Comparison of ENCODE assay signal across 8 cellular contexts in the genomic region with DNA sequence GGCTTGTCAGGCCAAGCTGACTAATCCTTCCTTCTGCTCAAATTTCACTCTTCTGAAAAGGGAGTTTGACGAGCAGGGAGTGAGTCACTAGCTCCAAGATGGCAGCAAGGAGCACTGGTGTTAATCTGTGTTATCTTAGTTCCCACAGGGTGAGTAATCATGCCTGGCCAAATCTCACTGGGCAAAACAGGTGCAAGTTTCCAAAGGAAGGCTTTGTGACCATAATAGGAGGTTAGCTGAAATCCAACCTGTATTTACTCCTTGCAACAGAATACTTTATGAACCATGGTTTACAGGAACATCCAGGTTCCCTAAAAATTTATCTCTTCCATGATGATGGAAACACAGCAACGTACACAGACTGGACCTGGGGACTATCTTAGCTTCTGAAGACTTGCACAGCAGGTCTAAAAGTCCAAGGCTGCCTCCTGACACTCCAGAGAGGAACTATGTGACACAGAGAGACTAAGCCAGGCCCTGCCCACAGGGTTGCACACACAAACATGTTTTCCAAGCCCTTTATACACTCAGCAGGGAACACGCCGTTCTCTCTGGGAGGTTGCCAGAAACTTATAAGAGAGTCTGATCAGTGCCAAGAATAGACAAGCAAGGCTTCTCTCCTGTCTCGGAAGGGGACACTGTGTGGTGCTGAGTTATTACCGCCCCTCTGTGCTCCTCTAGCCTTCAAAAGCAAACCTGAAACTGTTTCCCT. TPM values are rescaled to one million over a fixed set of nuclear protein-coding genes. Genes with fewer than 3 reads are reported as not detected.
DNase-seq lines count a peak whose midpoint lies in the region; ATAC-seq and TF ChIP-seq lines count a peak whose summit lies in the region.

No MANE protein-coding gene starts in this region.

- H3K36me3 ChIP-seq in SK-N-MC (ENCODE audit: insufficient read depth, low read length) (no peaks in the 10 kb centered on the region), gastroesophageal sphincter (no peaks in the 10 kb centered on the region)

- TF ChIP-seq EP300 in gastroesophageal sphincter (IDR thresholded peaks at IDR 0.05), result peak; percentile 93

- H3K9me3 Mint-ChIP-seq in osteocyte (ENCODE audit: unreplicated experiment), result no peaks in the 10 kb centered on the region
- H3K9me3 Mint-ChIP-seq in activated CD4-positive, alpha-beta T cell treated with anti-CD3 and anti-CD28 coated beads, Interleukin-2, amount 10 ng/mL, durations not matched to agents 7 days and 5 days, result no peaks in the 10 kb centered on the region

- H3K27ac ChIP-seq in SK-N-MC (no peak overlapping the region), gastroesophageal sphincter (peak overlapping the region; percentile 88 to 100 (median 90))

- POLR2A ChIA-PET in activated CD4-positive, alpha-beta T cell treated with anti-CD3 and anti-CD28 coated beads, Interleukin-2, amount 10 ng/mL, durations not matched to agents 7 days and 5 days (lab: Charles Lee), result no interaction called here

- WGBS in gastroesophageal sphincter (ENCODE audit: low coverage in 1 of 2), 2 donors, result 4 to 6% methylated on average over 3 to 5 of the region's 6 CpGs

- peak; percentile 89 for DNase-seq in HPDE6-E6E7 (ENCODE audit: extremely low spot score)
- DNase-seq in SK-N-MC (ENCODE audit: low read depth, low spot score), result peak; percentile 35
- no peak for DNase-seq in osteocyte (ENCODE audit: extremely low spot score, unreplicated experiment)
- DNase-seq in Kasumi-1 (lab: John Stamatoyannopoulos, UW), result no peak
- no peak for DNase-seq in activated CD4-positive, alpha-beta T cell treated with anti-CD3 and anti-CD28 coated beads, Interleukin-2, amount 10 ng/mL, durations not matched to agents 7 days and 5 days
- no peak for DNase-seq in ecto neural progenitor cell (ENCODE audit: low spot score)

- TF ChIP-seq POLR2A in gastroesophageal sphincter (IDR thresholded peaks at IDR 0.05), result peak; percentile 29 to 39

- H3K9ac ChIP-seq in SK-N-MC (ENCODE audit: insufficient read length), result no peak overlapping the region

- no peaks in the 10 kb centered on the region for H3K36me3 Mint-ChIP-seq in osteocyte (ENCODE audit: unreplicated experiment)
- H3K36me3 Mint-ChIP-seq in activated CD4-positive, alpha-beta T cell treated with anti-CD3 and anti-CD28 coated beads, Interleukin-2, amount 10 ng/mL, durations not matched to agents 7 days and 5 days (ENCODE audit: low read depth), result no peaks in the 10 kb centered on the region

- H3K27ac Mint-ChIP-seq in osteocyte (ENCODE audit: unreplicated experiment), result peak overlapping the region; percentile 24
- H3K27ac Mint-ChIP-seq in activated CD4-positive, alpha-beta T cell treated with anti-CD3 and anti-CD28 coated beads, Interleukin-2, amount 10 ng/mL, durations not matched to agents 7 days and 5 days, result no peak overlapping the region

- peak; percentile 98 for ATAC-seq in gastroesophageal sphincter
- no peak for ATAC-seq in GM21423 (IDR thresholded peaks at IDR 0.05; ENCODE audit: unreplicated experiment)

- peaks cover 16% of the 10 kb centered on the region for H3K4me1 Mint-ChIP-seq in osteocyte (ENCODE audit: unreplicated experiment)
- H3K4me1 Mint-ChIP-seq in activated CD4-positive, alpha-beta T cell treated with anti-CD3 and anti-CD28 coated beads, Interleukin-2, amount 10 ng/mL, durations not matched to agents 7 days and 5 days, result no peaks in the 10 kb centered on the region

- H3K4me3 ChIP-seq in SK-N-MC (peak overlapping the region; percentile 47; the same call in 1 of the 2 replicates), gastroesophageal sphincter (peak overlapping the region in 1 of 2 donors; percentile 17)

- H3K9me3 ChIP-seq in SK-N-MC (ENCODE audit: low read depth, low read length), result no peaks in the 10 kb centered on the region
- H3K9me3 ChIP-seq in gastroesophageal sphincter, result no peaks in the 10 kb centered on the region

- H3K4me1 ChIP-seq in gastroesophageal sphincter, result peaks cover 37 to 69% (median 38%) of the 10 kb centered on the region in 3 donors

- TF ChIP-seq CTCF in gastroesophageal sphincter (IDR thresholded peaks at IDR 0.05), result peak in 2 of 4 experiments; percentile 9 to 10
- TF ChIP-seq CTCF in osteocyte (IDR thresholded peaks at IDR 0.05), result no peak

- no peaks in the 10 kb centered on the region for H3K27me3 ChIP-seq in gastroesophageal sphincter

- H3K27me3 Mint-ChIP-seq in osteocyte (ENCODE audit: unreplicated experiment), result peaks cover 12% of the 10 kb centered on the region
- peaks cover 5% of the 10 kb centered on the region for H3K27me3 Mint-ChIP-seq in activated CD4-positive, alpha-beta T cell treated with anti-CD3 and anti-CD28 coated beads, Interleukin-2, amount 10 ng/mL, durations not matched to agents 7 days and 5 days

- H3K4me3 Mint-ChIP-seq in osteocyte (ENCODE audit: unreplicated experiment), result no peak overlapping the region
- no peak overlapping the region for H3K4me3 Mint-ChIP-seq in activated CD4-positive, alpha-beta T cell treated with anti-CD3 and anti-CD28 coated beads, Interleukin-2, amount 10 ng/mL, durations not matched to agents 7 days and 5 days

- CTCF ChIA-PET in activated CD4-positive, alpha-beta T cell treated with anti-CD3 and anti-CD28 coated beads, Interleukin-2, amount 10 ng/mL, durations not matched to agents 7 days and 5 days (lab: Charles Lee), result interaction anchor here (0.7 kb wide), 1 partner anchor 104 kb away, joined by 3 read pairs; no protein-coding TSS in a partner anchor

RNA-seq across cellular contexts. Expression of gene PDK4, which starts 46.3 kb away (rescaled TPM):
- total RNA-seq in gastroesophageal sphincter, result 100 to 1,000 TPM; 208 to 842 (median 506) TPM
- 0.56 and 1.1 TPM in 2 replicates for total RNA-seq in osteocyte
- not detected for total RNA-seq in activated CD4-positive, alpha-beta T cell treated with anti-CD3 and anti-CD28 coated beads, Interleukin-2, amount 10 ng/mL, durations not matched to agents 7 days and 5 days

Comparison
In these comparisons a context has a peak if more than half of its experiments do, and no peak if none do; other contexts are left out.
1. DNase-seq: peak in HPDE6-E6E7 (single experiment) and SK-N-MC (single experiment); none in osteocyte (single experiment), Kasumi-1 (0 of 2), activated CD4-positive, alpha-beta T cell treated with anti-CD3 and anti-CD28 coated beads, Interleukin-2, amount 10 ng/mL, durations not matched to agents 7 days and 5 days (single experiment) and ecto neural progenitor cell (single experiment).
2. RNA of gene PDK4, which starts 46.3 kb away (total RNA-seq): 208 to 842 TPM in gastroesophageal sphincter; 0.56 to 1.1 TPM in osteocyte and not detected in activated CD4-positive, alpha-beta T cell treated with anti-CD3 and anti-CD28 coated beads, Interleukin-2, amount 10 ng/mL, durations not matched to agents 7 days and 5 days; every median in the first group is over 100 times any median in the second.